Comparison of ENCODE assay signal across 8 cellular contexts in the genomic region with DNA sequence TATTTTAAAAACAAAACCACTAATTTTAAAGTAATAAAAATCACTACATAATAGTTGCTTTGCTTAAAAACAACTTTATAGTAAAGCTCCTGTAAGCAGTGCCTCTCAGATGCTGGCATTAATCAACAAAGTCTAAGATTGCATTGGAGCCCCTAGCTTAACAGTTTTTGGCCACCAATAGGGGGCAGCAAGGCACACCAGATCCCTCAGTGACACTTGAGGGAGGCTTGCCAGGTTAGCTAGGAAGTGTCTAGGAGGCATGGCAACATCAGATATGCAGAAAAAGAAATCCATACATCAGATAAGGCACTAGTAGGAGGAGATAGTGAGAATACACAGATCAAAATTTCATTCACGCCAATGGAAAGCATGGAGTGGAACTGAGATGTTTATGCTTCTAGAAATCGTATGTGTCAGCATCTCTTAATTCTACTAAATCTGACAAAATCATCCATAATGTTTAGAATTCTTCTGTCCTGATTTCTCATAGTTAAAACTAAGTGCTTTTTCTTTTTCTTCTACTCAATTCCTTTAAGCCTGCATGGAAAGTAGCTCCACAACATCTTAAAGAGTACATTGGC.
DNase-seq lines count a peak whose midpoint lies in the region; ATAC-seq lines count a peak whose summit lies in the region.

No MANE protein-coding gene starts in this region.

- no peaks in the 10 kb centered on the region for H3K79me1 ChIP-seq in mesendoderm (ENCODE audit: low read length)

- H4K8ac ChIP-seq in mesendoderm (ENCODE audit: low read depth, low read length): no peak overlapping the region

- no peak overlapping the region for H3K23ac ChIP-seq in mesendoderm (ENCODE audit: low read length)

- no peak overlapping the region for H3K4me3 ChIP-seq in CD8-positive, alpha-beta memory T cell (ENCODE audit: low read length)
- no peak overlapping the region for H3K4me3 ChIP-seq in mesendoderm (ENCODE audit: low read length)

- peaks cover 0 to 3% of the 10 kb centered on the region in 2 donors for H3K27me3 Mint-ChIP-seq in CD8-positive, alpha-beta memory T cell

- no peaks in the 10 kb centered on the region for H3K9me3 ChIP-seq in CD8-positive, alpha-beta memory T cell (ENCODE audit: low read length)

- H4K5ac ChIP-seq in mesendoderm (ENCODE audit: low read length): no peak overlapping the region

- ATAC-seq in GM19395 (IDR thresholded peaks at IDR 0.05; ENCODE audit: unreplicated experiment) (peak; percentile 99), HG03457 (IDR thresholded peaks at IDR 0.05; ENCODE audit: unreplicated experiment) (peak; percentile 89)

- POLR2A ChIA-PET in CD8-positive, alpha-beta memory T cell (lab: Charles Lee): no interaction called here

- no peak overlapping the region for H2AK5ac ChIP-seq in mesendoderm (ENCODE audit: low read length)

- H3K9me3 Mint-ChIP-seq in CD8-positive, alpha-beta memory T cell: no peaks in the 10 kb centered on the region

- H3K27ac Mint-ChIP-seq in CD8-positive, alpha-beta memory T cell: no peak overlapping the region

- WGBS in mesendoderm (ENCODE audit: extremely low coverage, insufficient coverage, low lambda C conversion rate): no CpG with 5 or more reads among the region's 2 CpGs

- peak; percentile 3 to 63 (median 32) for DNase-seq in CD8-positive, alpha-beta memory T cell
- peak; percentile 60 to 85 for DNase-seq in NCI-H526 (lab: John Stamatoyannopoulos, UW)
- DNase-seq in activated CD4-positive, alpha-beta T cell treated with anti-CD3 and anti-CD28 coated beads, Interleukin-2, amount 50 U/mL, for 24 hours (ENCODE audit: low read depth in 1 of 2, low spot score in 1 of 2): peak; percentile 17 to 68
- peak; percentile 34 for DNase-seq in effector CD4-positive, alpha-beta T cell
- peak; percentile 81 for DNase-seq in mesendoderm
- peak; percentile 14 to 17 for DNase-seq in stimulated activated CD8-positive, alpha-beta memory T cell treated with anti-CD3 and anti-CD28 coated beads, Interleukin-7, amount 100 ng/mL, for 1 hour (ENCODE audit: low read depth in 2 of 2)

- H3K4me1 ChIP-seq in CD8-positive, alpha-beta memory T cell (ENCODE audit: insufficient read depth, low read length): no peaks in the 10 kb centered on the region
- H3K4me1 ChIP-seq in mesendoderm (ENCODE audit: control insufficient read depth, low read depth, low read length): no peaks in the 10 kb centered on the region

- no peaks in the 10 kb centered on the region for H3K79me2 ChIP-seq in mesendoderm (ENCODE audit: control insufficient read depth, insufficient read depth, low read length)

- H3K4me1 Mint-ChIP-seq in CD8-positive, alpha-beta memory T cell: no peaks in the 10 kb centered on the region

- H3K4me3 Mint-ChIP-seq in CD8-positive, alpha-beta memory T cell: no peak overlapping the region

- H2BK15ac ChIP-seq in mesendoderm (replicated peaks; ENCODE audit: low read depth): no peak overlapping the region

- H3K4me2 ChIP-seq in mesendoderm (ENCODE audit: low read length): no peak overlapping the region

- no peak overlapping the region for H3K9ac ChIP-seq in mesendoderm (ENCODE audit: low read length)

- CTCF ChIA-PET in CD8-positive, alpha-beta memory T cell (lab: Charles Lee): interaction anchor here (0.7 to 2.1 kb wide), 12 partner anchors 9 to 458 kb away, joined by 3 to 9 read pairs (median 3); no protein-coding TSS in a partner anchor

- no peaks in the 10 kb centered on the region for H3K27me3 ChIP-seq in CD8-positive, alpha-beta memory T cell (ENCODE audit: insufficient read depth, low read length, poor library complexity, severe bottlenecking)
- H3K27me3 ChIP-seq in mesendoderm (ENCODE audit: insufficient read depth, low read length, poor library complexity): no peaks in the 10 kb centered on the region

- no peak overlapping the region for H2BK5ac ChIP-seq in mesendoderm (ENCODE audit: low read length)

- no peaks in the 10 kb centered on the region for H3K36me3 Mint-ChIP-seq in CD8-positive, alpha-beta memory T cell

- H3K27ac ChIP-seq in CD8-positive, alpha-beta memory T cell (ENCODE audit: low read depth, low read length): no peak overlapping the region
- no peak overlapping the region for H3K27ac ChIP-seq in mesendoderm (ENCODE audit: low read depth, low read length)

- H3K36me3 ChIP-seq in CD8-positive, alpha-beta memory T cell (ENCODE audit: insufficient read depth, low read length): no peaks in the 10 kb centered on the region
- H3K36me3 ChIP-seq in mesendoderm (ENCODE audit: control insufficient read depth, insufficient read depth, low read length): no peaks in the 10 kb centered on the region

- no peak overlapping the region for H3K56ac ChIP-seq in mesendoderm (ENCODE audit: low read length)

- no peak overlapping the region for H3K4ac ChIP-seq in mesendoderm (ENCODE audit: low read depth, low read length)

- no peak overlapping the region for H3K18ac ChIP-seq in mesendoderm (ENCODE audit: low read length)

- no peak overlapping the region for H2BK120ac ChIP-seq in mesendoderm (ENCODE audit: low read depth, low read length)

Comparison
In these comparisons a context has a peak if more than half of its experiments do, and no peak if none do; other contexts are left out.
1. DNase-seq: peak in every context shown above with its lines; median percentile 81 in mesendoderm; 72 in NCI-H526; 42 in activated CD4-positive, alpha-beta T cell treated with anti-CD3 and anti-CD28 coated beads, Interleukin-2, amount 50 U/mL, for 24 hours; 34 in effector CD4-positive, alpha-beta T cell; 32 in CD8-positive, alpha-beta memory T cell; 16 in stimulated activated CD8-positive, alpha-beta memory T cell treated with anti-CD3 and anti-CD28 coated beads, Interleukin-7, amount 100 ng/mL, for 1 hour.